Comparison of ENCODE assay signal across 13 cellular contexts in the genomic region with DNA sequence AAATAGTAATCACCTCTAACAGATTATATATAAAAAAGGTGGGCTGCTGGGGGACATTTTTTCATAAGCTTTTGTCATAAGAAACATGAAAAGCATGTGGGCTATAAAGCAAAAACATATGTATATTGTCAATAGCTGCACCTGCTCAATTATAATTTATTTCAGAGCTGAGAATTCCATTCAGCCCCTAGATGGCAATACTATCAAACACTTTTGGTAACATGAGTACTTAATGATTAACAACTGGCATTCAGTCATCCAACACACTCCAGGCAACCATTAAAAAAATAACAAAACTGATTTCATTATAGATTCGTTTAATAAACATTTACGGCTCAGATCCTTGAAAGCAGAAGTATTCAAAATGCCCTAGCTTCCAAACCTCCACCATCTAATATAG.
DNase-seq lines count a peak whose midpoint lies in the region; ATAC-seq, FAIRE-seq and TF ChIP-seq lines count a peak whose summit lies in the region.
"Had no signal": no experiment of that assay in that cellular context is flagged by ENCODE, and none has a peak within 500 bp of the region (broad histone marks: within the 10 kb centered on the region; RNA-seq: fewer than 3 reads in every experiment).

No MANE protein-coding gene starts in this region.

- H3K4me1 ChIP-seq in liver (ENCODE audit: control insufficient read depth in 4 of 4, insufficient read depth in 4 of 4, low read length in 3 of 4) (peaks cover 0 to 8% (median 3%) of the 10 kb centered on the region in 4 donors), HepG2 (ENCODE audit: insufficient read depth, low read length) (no peaks in the 10 kb centered on the region), upper lobe of right lung (no peaks in the 10 kb centered on the region), vagina (no peaks in the 10 kb centered on the region)
- no peaks in the 10 kb centered on the region for H3K4me1 ChIP-seq in CD4-positive, alpha-beta memory T cell (ENCODE audit: insufficient read depth, low read length)
- H3K4me1 ChIP-seq: stomach had no signal

- TF ChIP-seq POLR2A in HepG2 (IDR thresholded peaks at IDR 0.05; ENCODE audit: insufficient read depth in 1 of 2, low read depth in 2 of 2, low read length in 2 of 2) (no peak), vagina (IDR thresholded peaks at IDR 0.05) (no peak)

- H3K27me3 ChIP-seq in liver (ENCODE audit: control insufficient read depth in 4 of 4, insufficient read depth in 4 of 4, low read length in 3 of 4): no peaks in the 10 kb centered on the region
- no peaks in the 10 kb centered on the region for H3K27me3 ChIP-seq in HepG2 (ENCODE audit: control insufficient read depth in 1 of 2, insufficient read depth in 2 of 2, low read length in 2 of 2)
- H3K27me3 ChIP-seq in upper lobe of right lung: no peaks in the 10 kb centered on the region
- H3K27me3 ChIP-seq in vagina: no peaks in the 10 kb centered on the region
- H3K27me3 ChIP-seq in CD4-positive, alpha-beta memory T cell (ENCODE audit: insufficient read depth, low read length): no peaks in the 10 kb centered on the region

- no peaks in the 10 kb centered on the region for H3K4me1 Mint-ChIP-seq in CD4-positive, alpha-beta memory T cell

- H3K4me3 Mint-ChIP-seq in CD4-positive, alpha-beta memory T cell: no peak overlapping the region
- H3K4me3 Mint-ChIP-seq: activated CD8-positive, alpha-beta T cell treated with anti-CD3 and anti-CD28 coated beads, Interleukin-2, amount 10 ng/mL, durations not matched to agents 7 days and 5 days had no signal

- FAIRE-seq in HepG2 (lab: Jason Lieb, UNC): no peak

- ATAC-seq in HepG2 (no peak), upper lobe of right lung (no peak)
- ATAC-seq: activated CD8-positive, alpha-beta T cell treated with anti-CD3 and anti-CD28 coated beads, Interleukin-2, amount 10 ng/mL, durations not matched to agents 7 days and 5 days had no signal

- H3K36me3 Mint-ChIP-seq in CD4-positive, alpha-beta memory T cell: no peaks in the 10 kb centered on the region

- peak; percentile 56 for TF ChIP-seq CTCF in liver (IDR thresholded peaks at IDR 0.05; ENCODE audit: low read depth, low read length, missing input control)
- TF ChIP-seq CTCF in HepG2 (CRISPR knock-in tag; IDR thresholded peaks at IDR 0.05): no peak
- TF ChIP-seq CTCF in choroid plexus epithelial cell (conservative IDR thresholded peaks at IDR 0.05; ENCODE audit: low read depth, low read length): no peak
- peak; percentile 9 for TF ChIP-seq CTCF in upper lobe of right lung (IDR thresholded peaks at IDR 0.05)
- no peak for TF ChIP-seq CTCF in vagina (IDR thresholded peaks at IDR 0.05)

- H3K36me3 ChIP-seq in liver (ENCODE audit: control insufficient read depth in 4 of 4, insufficient read depth in 3 of 4, low read depth in 1 of 4, low read length in 3 of 4): no peaks in the 10 kb centered on the region
- H3K36me3 ChIP-seq in HepG2 (replicated peaks in 1 of 2; ENCODE audit: control insufficient read depth in 1 of 2, insufficient read depth in 2 of 2, low read length in 2 of 2): no peaks in the 10 kb centered on the region
- no peaks in the 10 kb centered on the region for H3K36me3 ChIP-seq in upper lobe of right lung
- no peaks in the 10 kb centered on the region for H3K36me3 ChIP-seq in vagina
- H3K36me3 ChIP-seq in CD4-positive, alpha-beta memory T cell (ENCODE audit: insufficient read depth, low read length): no peaks in the 10 kb centered on the region
- H3K36me3 ChIP-seq: stomach had no signal

- POLR2A ChIA-PET in HepG2 (lab: Yijun Ruan, JAX): no interaction called here
- POLR2A ChIA-PET in CD4-positive, alpha-beta memory T cell (lab: Charles Lee; ENCODE audit: partially characterized antibody): no interaction called here

- no peak overlapping the region for H2AFZ ChIP-seq in HepG2 (ENCODE audit: low read length)

- H3K9me3 ChIP-seq in liver (ENCODE audit: control insufficient read depth in 4 of 4, low read length in 3 of 4) (no peaks in the 10 kb centered on the region), HepG2 (ENCODE audit: low read length) (no peaks in the 10 kb centered on the region), upper lobe of right lung (no peaks in the 10 kb centered on the region), vagina (no peaks in the 10 kb centered on the region)
- H3K9me3 ChIP-seq in CD4-positive, alpha-beta memory T cell (ENCODE audit: control insufficient read depth in 1 of 2, low read length in 2 of 2): no peaks in the 10 kb centered on the region
- H3K9me3 ChIP-seq: stomach had no signal

- no peaks in the 10 kb centered on the region for H3K27me3 Mint-ChIP-seq in CD4-positive, alpha-beta memory T cell

- H3K9ac ChIP-seq in liver (ENCODE audit: low read depth in 1 of 2, low read length in 2 of 2) (no peak overlapping the region), HepG2 (ENCODE audit: insufficient read depth, low read depth, low read length) (no peak overlapping the region)

- in situ Hi-C loops in HepG2 (cut with HindIII; ENCODE audit: extremely low pct_ligation_motif_present, low pct_unique_long_range_greater_than_20kb): no loop called here

- 25% methylated on average over 2 of the region's 2 CpGs for WGBS in liver
- 48% methylated on average over 2 of the region's 2 CpGs for WGBS in HepG2 (ENCODE audit: low lambda C conversion rate)

- peaks cover 0 to 6% (median under 1%) of the 10 kb centered on the region in 8 donors for H3K9me3 Mint-ChIP-seq in CD4-positive, alpha-beta memory T cell

- no TSS peak for BruUV-seq in HepG2 (replicated peaks; lab: Mats Ljungman, UMichigan)

- H3K27ac Mint-ChIP-seq in CD4-positive, alpha-beta memory T cell: no peak overlapping the region
- H3K27ac Mint-ChIP-seq: activated CD8-positive, alpha-beta T cell treated with anti-CD3 and anti-CD28 coated beads, Interleukin-2, amount 10 ng/mL, durations not matched to agents 7 days and 5 days had no signal

- no peak overlapping the region for H3K4me2 ChIP-seq in HepG2 (ENCODE audit: low read depth, low read length)

- intact Hi-C loops in HepG2 (cut with micrococcal nuclease; ENCODE audit: unreplicated experiment): no loop called here
- intact Hi-C loops in upper lobe of right lung (cut with DNase I): no loop called here
- intact Hi-C loops in vagina (cut with DNase I): no loop called here
- intact Hi-C loops in CD4-positive, alpha-beta memory T cell (cut with micrococcal nuclease): no loop called here

- TF ChIP-seq RAD21 in liver (IDR thresholded peaks at IDR 0.05) (peak; percentile 79 to 81), HepG2 (CRISPR knock-in tag; IDR thresholded peaks at IDR 0.05) (no peak)

- no peaks in the 10 kb centered on the region for H4K20me1 ChIP-seq in HepG2 (ENCODE audit: insufficient read depth, low read length)

- H3K27ac ChIP-seq in liver (ENCODE audit: low read depth in 1 of 2, low read length in 2 of 2) (no peak overlapping the region), HepG2 (ENCODE audit: extremely low read length, insufficient read depth, low read length) (no peak overlapping the region), upper lobe of right lung (no peak overlapping the region), vagina (no peak overlapping the region)
- H3K27ac ChIP-seq in CD4-positive, alpha-beta memory T cell (ENCODE audit: low read depth, low read length): no peak overlapping the region
- H3K27ac ChIP-seq: stomach had no signal

- DNase-seq in HepG2 (ENCODE audit: low spot score): no peak
- DNase-seq in NCI-H526 treated with DMSO at 0.1 percent for 48 hours (lab: John Stamatoyannopoulos, UW): peak; percentile 7
- DNase-seq in choroid plexus epithelial cell (ENCODE audit: low read depth): peak; percentile 9
- no peak for DNase-seq in upper lobe of right lung
- DNase-seq in iPS-NIHi7 (ENCODE audit: extremely low spot score): no peak
- DNase-seq in vagina (ENCODE audit: extremely low spot score in 2 of 2): no peak
- DNase-seq in CD4-positive, alpha-beta memory T cell: no peak
- DNase-seq: activated CD8-positive, alpha-beta T cell treated with anti-CD3 and anti-CD28 coated beads, Interleukin-2, amount 10 ng/mL, durations not matched to agents 7 days and 5 days; amniotic stem cell; KBM-7; mesendoderm; stomach had no signal

- H3K4me3 ChIP-seq in liver (ENCODE audit: low read depth in 1 of 3, low read length in 3 of 3) (no peak overlapping the region), HepG2 (replicated peaks in 1 of 3; ENCODE audit: insufficient read depth in 1 of 3, low read depth in 2 of 3, low read length in 3 of 3) (no peak overlapping the region), choroid plexus epithelial cell (ENCODE audit: low read depth, low read length) (no peak overlapping the region), upper lobe of right lung (no peak overlapping the region), vagina (no peak overlapping the region)
- no peak overlapping the region for H3K4me3 ChIP-seq in CD4-positive, alpha-beta memory T cell (ENCODE audit: low read length in 2 of 2)
- H3K4me3 ChIP-seq: stomach had no signal

- no peak for TF ChIP-seq EP300 in HepG2 (IDR thresholded peaks at IDR 0.05; ENCODE audit: low read depth in 2 of 2, low read length in 2 of 2)
- no peak for TF ChIP-seq EP300 in HepG2 (CRISPR knock-in tag; IDR thresholded peaks at IDR 0.05; ENCODE audit: borderline replicate concordance)

- CTCF ChIA-PET in HepG2 (lab: Yijun Ruan, JAX; ENCODE audit: low intra/inter-chr PET ratio, low total read pairs): no interaction called here
- CTCF ChIA-PET in CD4-positive, alpha-beta memory T cell (lab: Charles Lee; ENCODE audit: partially characterized antibody): no interaction called here

- H3K79me2 ChIP-seq in HepG2 (ENCODE audit: insufficient read depth, low read length): no peaks in the 10 kb centered on the region

TF ChIP-seq in liver, 16 proteins besides CTCF, POLR2A, EP300 and RAD21:
- TF ChIP-seq YY1 (IDR thresholded peaks at IDR 0.05): peak; percentile 19
- no peak for TF ChIP-seq SP1 (IDR thresholded peaks at IDR 0.05)
- TF ChIP-seq JUND (IDR thresholded peaks at IDR 0.05): no peak
TF ChIP-seq in liver: peak in this region for 1.

TF ChIP-seq in HepG2, 621 proteins besides CTCF, POLR2A, EP300 and RAD21:
- TF ChIP-seq ZEB1 (IDR thresholded peaks at IDR 0.05; ENCODE audit: insufficient replicate concordance, low read depth) (no peak), KLF9 (CRISPR knock-in tag; IDR thresholded peaks at IDR 0.05; ENCODE audit: low read depth) (no peak), SIX4 (CRISPR knock-in tag; IDR thresholded peaks at IDR 0.05) (no peak), IKZF5 (CRISPR knock-in tag; IDR thresholded peaks at IDR 0.05) (no peak)

Comparison
In these comparisons a context has a peak if more than half of its experiments do, and no peak if none do; other contexts are left out.
1. CTCF ChIP-seq: peak in liver (single experiment) and upper lobe of right lung (single experiment); none in HepG2 (single experiment), choroid plexus epithelial cell (single experiment) and vagina (0 of 3).
2. DNase-seq: peak in NCI-H526 treated with DMSO at 0.1 percent for 48 hours (single experiment) and choroid plexus epithelial cell (single experiment); none in HepG2 (single experiment), upper lobe of right lung (single experiment), iPS-NIHi7 (single experiment), vagina (0 of 2) and CD4-positive, alpha-beta memory T cell (0 of 5).